20 cellular contexts compared by ENCODE assay signal in the genomic region with DNA sequence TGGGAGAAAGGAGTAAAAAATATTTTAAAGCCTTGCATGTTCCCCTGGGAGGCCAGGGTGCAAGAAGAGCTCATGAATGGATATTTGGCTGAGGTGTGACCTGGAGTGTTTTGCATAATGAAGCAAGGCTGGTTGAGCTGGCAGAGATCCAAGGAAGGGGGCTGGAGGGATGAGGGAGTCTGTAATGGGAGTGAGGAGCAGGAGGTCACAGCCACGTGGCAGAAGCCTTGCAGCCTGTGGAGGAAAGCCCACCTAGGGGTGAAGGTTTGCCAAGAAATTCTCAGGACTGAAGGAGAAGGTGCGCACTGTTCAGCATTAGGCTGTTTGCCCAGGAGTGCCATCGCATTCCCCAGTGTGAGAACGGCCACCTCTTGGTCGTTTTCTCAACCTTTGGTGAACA. TPM values are rescaled to one million over a fixed set of nuclear protein-coding genes. Genes with fewer than 3 reads are reported as not detected.
"Had no signal": no experiment of that assay in that cellular context is flagged by ENCODE, and none has a peak within 500 bp of the region (broad histone marks: within the 10 kb centered on the region; RNA-seq: fewer than 3 reads in every experiment).

No MANE protein-coding gene starts in this region.

- H3K36me3 Mint-ChIP-seq: activated naive CD4-positive, alpha-beta T cell treated with anti-CD3 and anti-CD28 coated beads, Interleukin-2, amount 50 U/mL, for 24 hours; stimulated activated effector memory CD8-positive, alpha-beta T cell treated with anti-CD3 and anti-CD28 coated beads, Interleukin-12 subunit alpha, Interleukin-12 subunit beta, amount 100 ng/mL, for 72 hours had no signal

- H3K4me3 Mint-ChIP-seq: activated CD8-positive, alpha-beta memory T cell treated with anti-CD3 and anti-CD28 coated beads, Interleukin-2, amount 10 ng/mL, durations not matched to agents 7 days and 5 days; activated naive CD4-positive, alpha-beta T cell treated with anti-CD3 and anti-CD28 coated beads, Interleukin-2, amount 50 U/mL, for 24 hours; activated T-cell treated with anti-CD3 and anti-CD28 coated beads, Interleukin-2, amount 50 U/mL, for 24 hours; naive thymus-derived CD4-positive, alpha-beta T cell; stimulated activated effector memory CD8-positive, alpha-beta T cell treated with anti-CD3 and anti-CD28 coated beads, Interleukin-12 subunit alpha, Interleukin-12 subunit beta, amount 100 ng/mL, for 72 hours had no signal

- FAIRE-seq: endothelial cell of umbilical vein had no signal

- H3K4me3 ChIP-seq: body of pancreas, coronary artery, heart left ventricle, transverse colon had no signal

- H3K36me3 ChIP-seq: heart left ventricle, transverse colon had no signal

- H3K27ac Mint-ChIP-seq: activated CD8-positive, alpha-beta memory T cell treated with anti-CD3 and anti-CD28 coated beads, Interleukin-2, amount 10 ng/mL, durations not matched to agents 7 days and 5 days; activated naive CD4-positive, alpha-beta T cell treated with anti-CD3 and anti-CD28 coated beads, Interleukin-2, amount 50 U/mL, for 24 hours; activated T-cell treated with anti-CD3 and anti-CD28 coated beads, Interleukin-2, amount 50 U/mL, for 24 hours; naive thymus-derived CD4-positive, alpha-beta T cell; stimulated activated effector memory CD8-positive, alpha-beta T cell treated with anti-CD3 and anti-CD28 coated beads, Interleukin-12 subunit alpha, Interleukin-12 subunit beta, amount 100 ng/mL, for 72 hours had no signal

- H3K9me3 ChIP-seq: body of pancreas, heart left ventricle, transverse colon had no signal

- DNase-seq: activated CD4-positive, alpha-beta T cell treated with anti-CD3 and anti-CD28 coated beads, Interleukin-2, amount 50 U/mL, for 48 hours; activated CD4-positive, CD25-positive, alpha-beta regulatory T cell treated with anti-CD3 and anti-CD28 coated beads, Interleukin-2, amount 50 U/mL, for 72 hours; activated CD8-positive, alpha-beta memory T cell treated with anti-CD3 and anti-CD28 coated beads, Interleukin-2, amount 10 ng/mL, durations not matched to agents 7 days and 5 days; activated effector memory CD4-positive, alpha-beta T cell treated with Interleukin-2 at 50 U/mL for 16 hours; activated T-cell treated with anti-CD3 and anti-CD28 coated beads, Interleukin-2, amount 50 U/mL, for 24 hours; body of pancreas; central memory CD4-positive, alpha-beta T cell; effector CD4-positive, alpha-beta T cell; foreskin melanocyte; heart left ventricle; left colon; naive thymus-derived CD4-positive, alpha-beta T cell; nucleus accumbens; right cardiac atrium; transverse colon had no signal

- H3K27me3 ChIP-seq: body of pancreas, heart left ventricle, transverse colon had no signal

- ATAC-seq: activated CD8-positive, alpha-beta memory T cell treated with anti-CD3 and anti-CD28 coated beads, Interleukin-2, amount 10 ng/mL, durations not matched to agents 7 days and 5 days; body of pancreas; heart left ventricle; left colon; naive thymus-derived CD4-positive, alpha-beta T cell; right cardiac atrium; stimulated activated effector memory CD8-positive, alpha-beta T cell treated with anti-CD3 and anti-CD28 coated beads, Interleukin-12 subunit alpha, Interleukin-12 subunit beta, amount 100 ng/mL, for 72 hours had no signal

- H3K27ac ChIP-seq: body of pancreas, coronary artery, heart left ventricle, transverse colon had no signal

RNA-seq across cellular contexts. Expression of a gene that starts 40.3 kb away (rescaled TPM):
- total RNA-seq: mononuclear cell; naive thymus-derived CD4-positive, alpha-beta T cell had no signal
- polyA plus RNA-seq: naive thymus-derived CD4-positive, alpha-beta T cell had no signal
